In genomic region chr7:101921546-101922489, GRCh38 we compare ENCODE assay signal across 7 cellular contexts.
DNase-seq lines count a peak whose midpoint lies in the region; ATAC-seq and TF ChIP-seq lines count a peak whose summit lies in the region.
"Not testable (repeated sequence)": the region's sequence is repeated elsewhere in the genome, so short reads cannot be mapped to it uniquely, and the experiment has no call there.

No MANE protein-coding gene starts in this region.

- WGBS in endodermal cell (ENCODE audit: insufficient coverage in 1 of 2, insufficient read length in 1 of 2), 2 experiments, result 94 to 96% methylated on average over 7 to 14 of the region's 14 CpGs

- peak overlapping the region; percentile 89 to 95 for H3K27ac ChIP-seq in ascending aorta
- H3K27ac ChIP-seq in endodermal cell (ENCODE audit: low read depth, low read length), result not testable (repeated sequence)
- H3K27ac ChIP-seq in gastrocnemius medialis, result peak overlapping the region; percentile 81 to 94 (median 88)

- H3K36me3 Mint-ChIP-seq in endodermal cell (ENCODE audit: low read depth), result peaks cover 49% of the 10 kb centered on the region

- H3K36me3 ChIP-seq in ascending aorta, result peaks cover 10 to 19% of the 10 kb centered on the region in 2 donors
- peaks cover 43% of the 10 kb centered on the region for H3K36me3 ChIP-seq in endodermal cell (ENCODE audit: control insufficient read depth, insufficient read depth, low read length)
- not testable (repeated sequence) for H3K36me3 ChIP-seq in mucosa of descending colon (ENCODE audit: low read depth); gastrocnemius medialis

- not testable (repeated sequence) for H3K9me3 Mint-ChIP-seq in endodermal cell

- intact Hi-C loops in ascending aorta (cut with DNase I), result loop anchor here (2.0 to 5.0 kb wide), 2 partner anchors 65 to 107 kb away; no protein-coding TSS in a partner anchor
- intact Hi-C loops in mucosa of descending colon (cut with DNase I, micrococcal nuclease); gastrocnemius medialis (cut with DNase I; ENCODE audit: low total_unique reads): not testable (repeated sequence)

- peak overlapping the region; percentile 67 for H3K27ac Mint-ChIP-seq in endodermal cell

- not testable (repeated sequence) for H3K4me3 ChIP-seq in ascending aorta; endodermal cell (ENCODE audit: low read length); mucosa of descending colon; gastrocnemius medialis

- H3K4me1 ChIP-seq in ascending aorta (peaks cover 7 to 22% of the 10 kb centered on the region in 2 donors), gastrocnemius medialis (peaks cover 30 to 39% of the 10 kb centered on the region in 2 donors)
- H3K4me1 ChIP-seq in endodermal cell (ENCODE audit: control insufficient read depth, insufficient read depth, low read length); mucosa of descending colon (ENCODE audit: low read depth): not testable (repeated sequence)

- in situ Hi-C loops in gastrocnemius medialis (cut with MboI; ENCODE audit: low sequenced_read_pairs in 4 of 4), result not testable (repeated sequence)

- H3K4me3 Mint-ChIP-seq in endodermal cell, result not testable (repeated sequence)

- H3K9ac ChIP-seq in endodermal cell (ENCODE audit: extremely low read depth, low read length, poor library complexity, severe bottlenecking), result not testable (repeated sequence)

- peaks cover 16% of the 10 kb centered on the region for H3K4me1 Mint-ChIP-seq in endodermal cell

- not testable (repeated sequence) for TF ChIP-seq POLR2A in gastrocnemius medialis (IDR thresholded peaks at IDR 0.05)

- DNase-seq in EH (ENCODE audit: low read depth), result peak; percentile 90
- peak; percentile 32 for DNase-seq in OCI-M1 (lab: John Stamatoyannopoulos, UW)
- not testable (repeated sequence) for DNase-seq in ascending aorta (ENCODE audit: low spot score in 2 of 2); endodermal cell; gastrocnemius medialis
- DNase-seq in hepatic stellate cell (ENCODE audit: low spot score), result peak; percentile 73
- DNase-seq in mucosa of descending colon, result peak in 2 of 3 donors; percentile 3 to 15

- not testable (repeated sequence) for H3K27me3 Mint-ChIP-seq in endodermal cell (ENCODE audit: insufficient read depth)

- not testable (repeated sequence) for H3K27me3 ChIP-seq in ascending aorta; endodermal cell (ENCODE audit: control insufficient read depth, insufficient read depth, low read length, poor library complexity, severe bottlenecking); gastrocnemius medialis

- not testable (repeated sequence) for ATAC-seq in mucosa of descending colon, gastrocnemius medialis

- TF ChIP-seq CTCF in ascending aorta (IDR thresholded peaks at IDR 0.05); endodermal cell (conservative IDR thresholded peaks at IDR 0.05); mucosa of descending colon (IDR thresholded peaks at IDR 0.05); gastrocnemius medialis (IDR thresholded peaks at IDR 0.05 in 4 of 5, conservative IDR thresholded peaks at IDR 0.05 in 1 of 5): not testable (repeated sequence)

- H3K9me3 ChIP-seq in ascending aorta; endodermal cell (ENCODE audit: control insufficient read depth, low read length); mucosa of descending colon; gastrocnemius medialis: not testable (repeated sequence)
